Comparison of ENCODE assay signal across 8 cellular contexts in the genomic region with DNA sequence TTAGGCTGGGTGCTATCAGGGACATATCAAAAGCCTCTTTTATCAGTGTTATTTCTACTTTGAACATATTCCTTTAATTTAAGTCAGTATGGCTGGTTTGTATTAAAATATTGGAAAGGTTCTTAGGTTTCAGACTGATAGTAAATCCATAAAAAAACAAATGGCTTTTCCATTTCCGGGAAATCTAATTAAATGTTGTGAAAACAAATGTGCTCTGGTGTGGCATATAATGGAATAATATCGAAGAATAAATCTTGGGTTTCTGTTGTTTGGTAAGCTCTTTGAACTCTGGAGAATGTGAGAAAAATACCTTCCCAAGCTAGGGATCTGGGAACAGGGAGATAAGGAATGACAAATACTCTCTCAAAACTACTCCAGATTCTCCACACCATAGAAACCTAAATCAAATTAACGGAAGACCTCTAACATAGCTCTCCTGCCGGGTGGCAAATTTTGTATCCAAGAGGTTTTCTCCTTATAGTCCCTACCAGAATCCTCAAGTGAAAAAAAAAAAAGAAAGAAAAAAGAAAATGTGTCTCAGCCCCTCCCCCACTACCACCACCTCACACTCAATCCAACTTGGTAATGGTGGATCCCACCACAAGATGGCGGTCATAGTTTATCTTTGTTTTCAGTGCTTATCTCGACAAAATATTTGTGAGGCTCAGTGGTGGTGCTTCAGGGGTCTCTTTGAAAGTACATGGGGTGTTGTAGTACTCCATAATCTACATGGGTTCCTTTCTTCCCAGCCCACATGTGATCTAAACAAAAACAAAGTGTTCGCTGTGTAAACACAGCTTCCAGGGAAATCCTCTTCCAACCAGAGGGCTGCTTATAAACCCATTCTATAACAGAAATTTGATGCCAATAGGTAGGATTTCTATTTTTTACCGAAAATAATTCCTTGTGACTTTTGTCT. TPM values are rescaled to one million over a fixed set of nuclear protein-coding genes. Genes with fewer than 3 reads are reported as not detected.
A peak's percentile ranks its signal among the peaks of the same experiment; 100 is the strongest.
DNase-seq lines count a peak whose midpoint lies in the region; TF ChIP-seq lines count a peak whose summit lies in the region.

No MANE protein-coding gene starts in this region.

- H3K27me3 Mint-ChIP-seq in chondrocyte (ENCODE audit: low read depth) = no peaks in the 10 kb centered on the region

- no peaks in the 10 kb centered on the region for H3K9me3 Mint-ChIP-seq in chondrocyte (ENCODE audit: low read depth)

- peaks cover 21% of the 10 kb centered on the region for H3K4me1 Mint-ChIP-seq in chondrocyte (ENCODE audit: low read depth)

- peaks cover 1% of the 10 kb centered on the region for H3K36me3 Mint-ChIP-seq in chondrocyte (ENCODE audit: low read depth)

- DNase-seq in ACHN = peak; percentile 44
- DNase-seq in NCI-H226 = peak; percentile 51
- no peak for DNase-seq in chondrocyte (ENCODE audit: low spot score)
- DNase-seq in retinal pigment epithelial cell (ENCODE audit: low read depth) = no peak
- DNase-seq in NCI-H774 (lab: John Stamatoyannopoulos, UW) = no peak
- no peak for DNase-seq in activated effector memory CD4-positive, alpha-beta T cell treated with Interleukin-2 at 50 U/mL for 16 hours
- DNase-seq in hippocampal formation (lab: John Stamatoyannopoulos, UW) = no peak

- in situ Hi-C loops in ACHN (cut with HindIII; ENCODE audit: low pct_ligation_motif_present, low pct_unique_long_range_greater_than_20kb, low sequenced_read_pairs) = no loop called here

- H3K4me3 Mint-ChIP-seq in chondrocyte (ENCODE audit: unreplicated experiment) = no peak overlapping the region

- no peak overlapping the region for H3K4me3 ChIP-seq in retinal pigment epithelial cell (ENCODE audit: low read length)

- no peak overlapping the region for H3K27ac Mint-ChIP-seq in chondrocyte (ENCODE audit: unreplicated experiment)

- peak; percentile 35 for TF ChIP-seq CTCF in GM12873 (IDR thresholded peaks at IDR 0.05; ENCODE audit: insufficient read depth, low read depth, low read length, missing control alignments)
- peak; percentile 56 for TF ChIP-seq CTCF in chondrocyte (IDR thresholded peaks at IDR 0.05)
- peak; percentile 5 for TF ChIP-seq CTCF in retinal pigment epithelial cell (conservative IDR thresholded peaks at IDR 0.05; ENCODE audit: low read depth, low read length)

RNA-seq across cellular contexts. Expression of a gene that starts 54.6 kb away (rescaled TPM):
- total RNA-seq in chondrocyte = 4.8 to 5.6 TPM (median 4.9 TPM) in 3 replicates

Comparison
In these comparisons a context has a peak if more than half of its experiments do, and no peak if none do; other contexts are left out.
1. DNase-seq: peak in ACHN (single experiment) and NCI-H226 (single experiment); none in chondrocyte (single experiment), retinal pigment epithelial cell (single experiment), NCI-H774 (single experiment), activated effector memory CD4-positive, alpha-beta T cell treated with Interleukin-2 at 50 U/mL for 16 hours (single experiment) and hippocampal formation (0 of 2).
2. CTCF ChIP-seq: peak in every context shown above with its lines; median percentile 56 in chondrocyte; 35 in GM12873; 5 in retinal pigment epithelial cell.